In genomic region chr10:47383254-47384147, GRCh38 we compare ENCODE assay signal across 7 cellular contexts. TPM values are rescaled to one million over a fixed set of nuclear protein-coding genes. Genes with fewer than 3 reads are reported as not detected.
DNase-seq lines count a peak whose midpoint lies in the region; ATAC-seq and TF ChIP-seq lines count a peak whose summit lies in the region.

No MANE protein-coding gene starts in this region.

- no peak overlapping the region for H4K8ac ChIP-seq in mesendoderm (ENCODE audit: low read depth, low read length)

- no peak overlapping the region for H2BK15ac ChIP-seq in mesendoderm (replicated peaks; ENCODE audit: low read depth)

- H3K27ac Mint-ChIP-seq in brain: peak overlapping the region; percentile 46 to 74 (median 56)

- H3K9ac ChIP-seq in ES-I3 (ENCODE audit: low read depth, low read length) (peak overlapping the region; percentile 64; the same call in 1 of the 2 replicates), mesendoderm (ENCODE audit: low read length) (peak overlapping the region; percentile 69)

- H3K79me1 ChIP-seq in mesendoderm (ENCODE audit: low read length): no peaks in the 10 kb centered on the region

- H3K4me3 Mint-ChIP-seq in brain: peak overlapping the region; percentile 88 to 93 (median 91)

- H3K4me3 ChIP-seq in mesendoderm (ENCODE audit: low read length): peak overlapping the region; percentile 49

- no peaks in the 10 kb centered on the region; the same call in 1 of the 2 replicates for H3K4me1 ChIP-seq in ES-I3 (ENCODE audit: insufficient read depth, low read length)
- H3K4me1 ChIP-seq in mesendoderm (ENCODE audit: control insufficient read depth, low read depth, low read length): peaks cover 3% of the 10 kb centered on the region

- no peak overlapping the region for H2AK5ac ChIP-seq in mesendoderm (ENCODE audit: low read length)

- no peak overlapping the region for H3K27ac ChIP-seq in mesendoderm (ENCODE audit: low read depth, low read length)

- H3K79me2 ChIP-seq in mesendoderm (ENCODE audit: control insufficient read depth, insufficient read depth, low read length): no peaks in the 10 kb centered on the region

- peaks cover 0 to 6% (median 0%) of the 10 kb centered on the region in 5 experiments for H3K9me3 Mint-ChIP-seq in brain

- H2BK5ac ChIP-seq in mesendoderm (ENCODE audit: low read length): no peak overlapping the region

- peak overlapping the region; percentile 94 for H3K4me2 ChIP-seq in mesendoderm (ENCODE audit: low read length)

- H4K5ac ChIP-seq in mesendoderm (ENCODE audit: low read length): no peak overlapping the region

- no peak overlapping the region for H3K23ac ChIP-seq in mesendoderm (ENCODE audit: low read length)

- no peak for TF ChIP-seq CTCF in brain (conservative IDR thresholded peaks at IDR 0.05)

- H3K36me3 Mint-ChIP-seq in brain: no peaks in the 10 kb centered on the region

- H3K18ac ChIP-seq in mesendoderm (ENCODE audit: low read length): no peak overlapping the region

- H3K9me3 ChIP-seq in ES-I3 (ENCODE audit: control insufficient read depth, insufficient read depth, low read length): peaks cover 12% of the 10 kb centered on the region

- peaks cover 42% of the 10 kb centered on the region for H3K4me1 Mint-ChIP-seq in brain

- no peak overlapping the region for H2BK120ac ChIP-seq in mesendoderm (ENCODE audit: low read depth, low read length)

- WGBS in mesendoderm (ENCODE audit: extremely low coverage, insufficient coverage, low lambda C conversion rate): no CpG with 5 or more reads among the region's 9 CpGs

- DNase-seq in NCI-H146 treated with DMSO at 0.1 percent for 48 hours (lab: John Stamatoyannopoulos, UW; ENCODE audit: unreplicated experiment): peak; percentile 85
- DNase-seq in mesendoderm: peak; percentile 53
- DNase-seq in HK-2 (ENCODE audit: unreplicated experiment): no peak

- H3K27me3 ChIP-seq in mesendoderm (ENCODE audit: insufficient read depth, low read length, poor library complexity): no peaks in the 10 kb centered on the region

- peak overlapping the region; percentile 89 for H3K56ac ChIP-seq in mesendoderm (ENCODE audit: low read length)

- H3K27me3 Mint-ChIP-seq in brain: peaks cover 35% of the 10 kb centered on the region

- H3K4ac ChIP-seq in mesendoderm (ENCODE audit: low read depth, low read length): no peak overlapping the region

- no peak for ATAC-seq in GM19035 (IDR thresholded peaks at IDR 0.05; ENCODE audit: unreplicated experiment)
- no peak for ATAC-seq in HG02970 (IDR thresholded peaks at IDR 0.05; ENCODE audit: low FRiP score, unreplicated experiment)

- no peaks in the 10 kb centered on the region for H3K36me3 ChIP-seq in ES-I3 (ENCODE audit: insufficient read depth, low read length)
- no peaks in the 10 kb centered on the region for H3K36me3 ChIP-seq in mesendoderm (ENCODE audit: control insufficient read depth, insufficient read depth, low read length)

RNA-seq across cellular contexts. Expression of gene ZNF488, which starts 0.6 kb away (rescaled TPM):
- 22.1 TPM for polyA plus RNA-seq in brain (ENCODE audit: insufficient read depth, low read depth, low replicate concordance)
- 2.9 TPM for polyA plus RNA-seq in mesendoderm (2013, experiment 1 of 2)
- polyA plus RNA-seq in mesendoderm (2013, experiment 2 of 2): 3.2 TPM

RNA-seq across cellular contexts. Expression of gene RBP3, which starts 35.3 kb away (rescaled TPM):
- polyA plus RNA-seq in brain (ENCODE audit: insufficient read depth, low read depth, low replicate concordance): not detected
- not detected for polyA plus RNA-seq in mesendoderm (2013, experiment 1 of 2)
- not detected for polyA plus RNA-seq in mesendoderm (2013, experiment 2 of 2)
